25 cellular contexts compared by ENCODE assay signal in genomic region chr1:183034682-183035081, GRCh38. TPM values are rescaled to one million over a fixed set of nuclear protein-coding genes. Genes with fewer than 3 reads are reported as not detected.
A peak's percentile ranks its signal among the peaks of the same experiment; 100 is the strongest.
DNase-seq lines count a peak whose midpoint lies in the region; ATAC-seq, FAIRE-seq and TF ChIP-seq lines count a peak whose summit lies in the region.
"Had no signal": no experiment of that assay in that cellular context is flagged by ENCODE, and none has a peak within 500 bp of the region (broad histone marks: within the 10 kb centered on the region; RNA-seq: fewer than 3 reads in every experiment).

No MANE protein-coding gene starts in this region.

- no peaks in the 10 kb centered on the region for H3K27me3 ChIP-seq in left ventricle myocardium inferior (ENCODE audit: low read depth)
- H3K27me3 ChIP-seq in right cardiac atrium (ENCODE audit: control insufficient read depth, insufficient read depth): no peaks in the 10 kb centered on the region
- no peaks in the 10 kb centered on the region for H3K27me3 ChIP-seq in GM12878 (replicated peaks in 1 of 2; ENCODE audit: control insufficient read depth in 2 of 2, insufficient read depth in 2 of 2, low read length in 1 of 2)
- H3K27me3 ChIP-seq: MG63 had no signal

- TF ChIP-seq EP300 in GM12878 (IDR thresholded peaks at IDR 0.05; ENCODE audit: borderline replicate concordance in 1 of 2, control insufficient read depth in 1 of 2, low read depth in 2 of 2, low read length in 2 of 2): no peak

- no peak for FAIRE-seq in GM12878 (lab: Jason Lieb, UNC)
- FAIRE-seq: G401.6 had no signal

- no peak for TF ChIP-seq POLR2A in GM12878 (IDR thresholded peaks at IDR 0.05; ENCODE audit: low read depth, low read length)

- TF ChIP-seq RAD21 in GM12878 (IDR thresholded peaks at IDR 0.05; ENCODE audit: insufficient read depth, low read depth, low read length): no peak

- POLR2A ChIA-PET in GM12878 (lab: Charles Lee): interaction anchor here (1.0 to 1.6 kb wide), 2 partner anchors 8 to 38 kb away, joined by 3 to 5 read pairs; no protein-coding TSS in a partner anchor

- intact Hi-C loops in left ventricle myocardium inferior (cut with micrococcal nuclease) (no loop called here), right cardiac atrium (cut with DNase I) (no loop called here), GM12878 (cut with micrococcal nuclease; ENCODE audit: unreplicated experiment) (no loop called here)

- H3K36me3 ChIP-seq in left ventricle myocardium inferior (peaks cover 6% of the 10 kb centered on the region), GM12878 (ENCODE audit: control insufficient read depth in 2 of 2, insufficient read depth in 2 of 2, low read length in 1 of 2) (no peaks in the 10 kb centered on the region)

- in situ Hi-C loops in GM12878 (cut with MboI): no loop called here

- H3K36me3 Mint-ChIP-seq in osteocyte (ENCODE audit: unreplicated experiment): peaks cover 11% of the 10 kb centered on the region
- no peaks in the 10 kb centered on the region for H3K36me3 Mint-ChIP-seq in activated T-cell treated with anti-CD3 and anti-CD28 coated beads, Interleukin-2, amount 50 U/mL, for 24 hours (ENCODE audit: low read depth)
- H3K36me3 Mint-ChIP-seq: CD4-positive, alpha-beta memory T cell had no signal

- DNase-seq in left ventricle myocardium inferior (no peak), right cardiac atrium (no peak), GM12878 (ENCODE audit: low read depth, low spot score) (no peak), osteocyte (ENCODE audit: extremely low spot score, unreplicated experiment) (no peak), nucleus accumbens (lab: John Stamatoyannopoulos, UW) (no peak), COLO668 (lab: John Stamatoyannopoulos, UW; ENCODE audit: unreplicated experiment) (no peak)
- no peak for DNase-seq in activated T-cell treated with anti-CD3 and anti-CD28 coated beads, Interleukin-2, amount 50 U/mL, for 24 hours
- DNase-seq: C1 segment of cervical spinal cord; Caco-2; CD4-positive, alpha-beta memory T cell; H9; KBM-7; MG63; NCI-H1105 treated with DMSO at 0.1 percent for 48 hours; NCI-H146; NCI-H2029; NCI-H2171 treated with DMSO at 0.1 percent for 48 hours; NCI-H446; NCI-H524 treated with DMSO at 0.1 percent for 48 hours; NCI-H82; NK-92 treated with Interleukin-12 subunit alpha and Interleukin-12 subunit beta, amount 100 ng/mL, for 24 hours; Right ventricle myocardium superior; RPMI8226 had no signal

- TF ChIP-seq CTCF in left ventricle myocardium inferior (IDR thresholded peaks at IDR 0.05; ENCODE audit: borderline replicate concordance) (no peak), GM12878 (IDR thresholded peaks at IDR 0.05 in 2 of 3, conservative IDR thresholded peaks at IDR 0.05 in 1 of 3; ENCODE audit: control insufficient read depth in 2 of 3, extremely low read depth in 1 of 3, insufficient read depth in 1 of 3, low read depth in 3 of 3, low read length in 3 of 3) (no peak), osteocyte (IDR thresholded peaks at IDR 0.05) (no peak)

- peaks cover 73% of the 10 kb centered on the region for H3K4me1 Mint-ChIP-seq in osteocyte (ENCODE audit: unreplicated experiment)
- H3K4me1 Mint-ChIP-seq in activated T-cell treated with anti-CD3 and anti-CD28 coated beads, Interleukin-2, amount 50 U/mL, for 24 hours (ENCODE audit: low read depth): peaks cover 15% of the 10 kb centered on the region

- no TSS peak for BruUV-seq in GM12878 (replicated peaks; lab: Mats Ljungman, UMichigan)

- SMC1A ChIA-PET in GM12878 (lab: Charles Lee; ENCODE audit: uncharacterized antibody, unreplicated experiment): interaction anchor here (1.6 to 4.9 kb wide), 2 partner anchors 10 to 37 kb away, joined by 5 to 67 read pairs; no protein-coding TSS in a partner anchor

- no peak overlapping the region for H3K9ac ChIP-seq in GM12878 (ENCODE audit: control insufficient read depth, insufficient read depth, low read length)

- H3K27me3 Mint-ChIP-seq in osteocyte (ENCODE audit: unreplicated experiment): no peaks in the 10 kb centered on the region
- peaks cover 66% of the 10 kb centered on the region for H3K27me3 Mint-ChIP-seq in activated T-cell treated with anti-CD3 and anti-CD28 coated beads, Interleukin-2, amount 50 U/mL, for 24 hours

- peaks cover 91% of the 10 kb centered on the region for H3K4me1 ChIP-seq in left ventricle myocardium inferior
- H3K4me1 ChIP-seq in right cardiac atrium (ENCODE audit: control insufficient read depth, insufficient read depth, low read length): peaks cover 3% of the 10 kb centered on the region
- peaks cover 19% of the 10 kb centered on the region for H3K4me1 ChIP-seq in GM12878 (ENCODE audit: control insufficient read depth, insufficient read depth, low read length)

- peak overlapping the region; percentile 6 for H3K27ac Mint-ChIP-seq in osteocyte (ENCODE audit: unreplicated experiment)
- H3K27ac Mint-ChIP-seq in activated T-cell treated with anti-CD3 and anti-CD28 coated beads, Interleukin-2, amount 50 U/mL, for 24 hours: no peak overlapping the region
- H3K27ac Mint-ChIP-seq: CD4-positive, alpha-beta memory T cell; GM23338 had no signal

- peaks cover 13% of the 10 kb centered on the region for H3K79me2 ChIP-seq in GM12878 (ENCODE audit: control insufficient read depth, insufficient read depth, low read length)

- H3K9me3 ChIP-seq in left ventricle myocardium inferior (replicated peaks): no peaks in the 10 kb centered on the region
- no peaks in the 10 kb centered on the region for H3K9me3 ChIP-seq in right cardiac atrium (ENCODE audit: control insufficient read depth, low read length)
- H3K9me3 ChIP-seq in GM12878 (replicated peaks; ENCODE audit: control insufficient read depth, insufficient read depth, low read length): no peaks in the 10 kb centered on the region
- H3K9me3 ChIP-seq: Caco-2, MG63 had no signal

- no peak overlapping the region for H2AFZ ChIP-seq in GM12878 (ENCODE audit: control insufficient read depth, low read depth, low read length)
- H2AFZ ChIP-seq: GM23338 had no signal

- H3K4me2 ChIP-seq in GM12878 (ENCODE audit: control insufficient read depth, insufficient read depth): no peak overlapping the region
- H3K4me2 ChIP-seq: GM23338 had no signal

- H3K27ac ChIP-seq in left ventricle myocardium inferior (replicated peaks): peak overlapping the region; percentile 19
- H3K27ac ChIP-seq in right cardiac atrium (ENCODE audit: low read length): no peak overlapping the region
- no peak overlapping the region for H3K27ac ChIP-seq in GM12878 (ENCODE audit: control insufficient read depth, insufficient read depth)

- H3K4me3 ChIP-seq in left ventricle myocardium inferior (no peak overlapping the region), right cardiac atrium (ENCODE audit: low read length) (no peak overlapping the region), GM12878 (no peak overlapping the region)
- H3K4me3 ChIP-seq: GM23338, MG63 had no signal

- H4K20me1 ChIP-seq in GM12878 (ENCODE audit: control insufficient read depth, insufficient read depth): no peaks in the 10 kb centered on the region

- RAD21 ChIA-PET in GM12878 (lab: Charles Lee; ENCODE audit: unreplicated experiment): interaction anchor here (1.0 to 3.9 kb wide), 3 partner anchors 9 to 36 kb away, joined by 3 to 25 read pairs (median 10); no protein-coding TSS in a partner anchor

- no peak overlapping the region for H3K4me3 Mint-ChIP-seq in osteocyte (ENCODE audit: unreplicated experiment)
- H3K4me3 Mint-ChIP-seq in activated T-cell treated with anti-CD3 and anti-CD28 coated beads, Interleukin-2, amount 50 U/mL, for 24 hours: no peak overlapping the region
- H3K4me3 Mint-ChIP-seq: GM23338, H9 had no signal

- no peaks in the 10 kb centered on the region for H3K9me3 Mint-ChIP-seq in osteocyte (ENCODE audit: unreplicated experiment)
- H3K9me3 Mint-ChIP-seq in activated T-cell treated with anti-CD3 and anti-CD28 coated beads, Interleukin-2, amount 50 U/mL, for 24 hours: no peaks in the 10 kb centered on the region
- H3K9me3 Mint-ChIP-seq: GM23338, H9 had no signal

- CTCF ChIA-PET in GM12878 (lab: Yijun Ruan, JAX): interaction anchor here (1.0 to 2.7 kb wide), 3 partner anchors 9 to 37 kb away, joined by 4 to 8 read pairs (median 6); no protein-coding TSS in a partner anchor

- WGBS in right cardiac atrium: 84% methylated on average over 3 of the region's 3 CpGs
- 32% methylated on average over 3 of the region's 3 CpGs for WGBS in GM12878 (ENCODE audit: insufficient coverage, insufficient replicate concordance, low lambda C conversion rate, missing lambda C conversion rate)

- no peak for ATAC-seq in right cardiac atrium
- ATAC-seq in GM12878: peak; percentile 14; the same call in 2 of the 3 replicates
- ATAC-seq: GM23338 had no signal

TF ChIP-seq in GM12878, 131 proteins besides CTCF, POLR2A, EP300 and RAD21:
- no peak for TF ChIP-seq PKNOX1 (IDR thresholded peaks at IDR 0.05)
- peak; percentile 25; the same call in 1 of the 2 replicates for TF ChIP-seq RUNX3 (IDR thresholded peaks at IDR 0.05; ENCODE audit: low read length)

RNA-seq across cellular contexts. Expression of gene LAMC1, which starts 11.5 kb away (rescaled TPM):
- total RNA-seq in left ventricle myocardium inferior (84.1 TPM), right cardiac atrium (100 to 1,000 TPM in 2 of 4 donors, 10 to 100 TPM in 2; 87.1 to 130 (median 112) TPM), GM12878 (2014; rRNA removed) (32.5 and 36.4 TPM in 2 replicates), GM12878 (2014; rRNA removed; fragmentation: Illumina TruSeq; extraction: Trizol) (33.5 and 35.1 TPM in 2 replicates), GM12878 (2021) (45.2 and 51.4 TPM in 2 replicates), osteocyte (369 and 384 TPM in 2 replicates)
- polyA plus RNA-seq in right cardiac atrium (40.3 TPM), GM12878 (2011; rRNA removed) (23.1 and 27.6 TPM in 2 replicates), GM12878 (2014; fragmentation: Illumina TruSeq; extraction: Trizol) (33.5 and 37.1 TPM in 2 replicates), GM12878 (2014; fragmentation: Nextera tagmentation; extraction: Ambion mirVana) (1 to 10 TPM; 4.6 to 5.2 TPM), GM12878 (2014; rRNA removed) (23.6 and 24.6 TPM in 2 replicates), GM12878 (2016; fragmentation: Nextera tagmentation; extraction: Ambion mirVana) (10 to 100 TPM in 1 of 2 experiments, 1 to 10 TPM in 1; 6.1 to 13.0 TPM)
- 162 and 168 TPM in 2 replicates for total RNA-seq in GM12878 (2013; cell fraction: nucleolus; rRNA removed)
- 13.5 TPM for polyA plus RNA-seq in GM12878 (2011; ENCODE audit: low read depth)
- polyA plus RNA-seq in GM12878 (2011; cell fraction: cytosol; rRNA removed): 11.8 and 17.4 TPM in 2 replicates
- 38.7 and 39.2 TPM in 2 replicates for polyA plus RNA-seq in GM12878 (2011; cell fraction: nucleus; rRNA removed)
- polyA plus RNA-seq in GM12878 (2012): 13.5 and 19.7 TPM in 2 replicates
- polyA minus RNA-seq in GM12878 (2011; rRNA and poly(A)+ RNA removed): 30.2 and 64.6 TPM in 2 replicates
- 12.8 and 14.0 TPM in 2 replicates for polyA minus RNA-seq in GM12878 (2011; cell fraction: cytosol; rRNA and poly(A)+ RNA removed)
- polyA minus RNA-seq in GM12878 (2011; cell fraction: nucleus; rRNA and poly(A)+ RNA removed): 31.3 and 44.6 TPM in 2 replicates
- polyA plus RNA-seq: CD4-positive, alpha-beta memory T cell had no signal
